In genomic region chr7:101232141-101232821, GRCh38 we compare ENCODE assay signal across 9 cellular contexts. TPM values are rescaled to one million over a fixed set of nuclear protein-coding genes. Genes with fewer than 3 reads are reported as not detected.
DNase-seq lines count a peak whose midpoint lies in the region; ATAC-seq lines count a peak whose summit lies in the region.
"Had no signal": no experiment of that assay in that cellular context is flagged by ENCODE, and none has a peak within 500 bp of the region (broad histone marks: within the 10 kb centered on the region; RNA-seq: fewer than 3 reads in every experiment).

No MANE protein-coding gene starts in this region.

- H3K9me3 ChIP-seq in endocrine pancreas (ENCODE audit: control insufficient read depth, low read length) (no peaks in the 10 kb centered on the region), mucosa of rectum (ENCODE audit: control insufficient read depth in 2 of 2, low read length in 2 of 2) (no peaks in the 10 kb centered on the region), SJCRH30 (replicated peaks) (no peaks in the 10 kb centered on the region)

- no peak for ATAC-seq in GM18498 (IDR thresholded peaks at IDR 0.05; ENCODE audit: unreplicated experiment)

- H3K4me1 ChIP-seq in endocrine pancreas (ENCODE audit: control insufficient read depth, insufficient read depth, low read length) (no peaks in the 10 kb centered on the region), mucosa of rectum (ENCODE audit: control insufficient read depth in 2 of 2, insufficient read depth in 2 of 2, low read length in 2 of 2) (peaks cover 24 to 34% of the 10 kb centered on the region in 2 donors), SJCRH30 (peaks cover 4% of the 10 kb centered on the region; the same call in 1 of the 2 replicates)

- peak overlapping the region; percentile 82 to 83 for H3K27ac ChIP-seq in mucosa of rectum (ENCODE audit: low read depth in 2 of 2, low read length in 2 of 2)
- no peak overlapping the region for H3K27ac ChIP-seq in SJCRH30

- H3K9ac ChIP-seq in endocrine pancreas (ENCODE audit: control insufficient read depth, insufficient read depth, low read length) (peak overlapping the region; percentile 48), mucosa of rectum (ENCODE audit: low read depth in 1 of 2, low read length in 2 of 2) (peak overlapping the region; percentile 54 to 67)

- no peaks in the 10 kb centered on the region for H3K27me3 ChIP-seq in endocrine pancreas (ENCODE audit: control insufficient read depth, insufficient read depth, low read length)
- no peaks in the 10 kb centered on the region for H3K27me3 ChIP-seq in mucosa of rectum (ENCODE audit: control insufficient read depth in 2 of 2, insufficient read depth in 2 of 2, low read length in 2 of 2)
- no peaks in the 10 kb centered on the region for H3K27me3 ChIP-seq in SJCRH30

- H3K36me3 ChIP-seq in endocrine pancreas (ENCODE audit: control insufficient read depth, insufficient read depth, low read length) (no peaks in the 10 kb centered on the region), mucosa of rectum (ENCODE audit: control insufficient read depth in 2 of 2, insufficient read depth in 2 of 2, low read length in 2 of 2) (peaks cover 0 to 9% of the 10 kb centered on the region in 2 donors), SJCRH30 (no peaks in the 10 kb centered on the region)

- H3K4me3 ChIP-seq in endocrine pancreas (ENCODE audit: control insufficient read depth, insufficient read depth, low read length) (no peak overlapping the region), mucosa of rectum (ENCODE audit: low read length in 2 of 2) (peak overlapping the region; percentile 54 to 62), SJCRH30 (no peak overlapping the region)

- DNase-seq in COR-L47 (lab: John Stamatoyannopoulos, UW) (peak; percentile 40), NCI-H2171 (lab: John Stamatoyannopoulos, UW) (peak; percentile 75), hepatic stellate cell (ENCODE audit: low spot score) (no peak), SJCRH30 (no peak), AG08395 (ENCODE audit: low spot score) (no peak)

RNA-seq across cellular contexts. Expression of gene CLDN15, which starts 5.3 kb away (rescaled TPM):
- total RNA-seq in SJCRH30 (2014; rRNA removed; shearing (Covaris generic)): 4.3 and 6.4 TPM in 2 replicates

RNA-seq across cellular contexts. Expression of gene FIS1, which starts 12.6 kb away (rescaled TPM):
- 64.1 and 91.2 TPM in 2 replicates for total RNA-seq in SJCRH30 (2014; rRNA removed; shearing (Covaris generic))

RNA-seq across cellular contexts. Expression of gene ZNHIT1, which starts 14.3 kb away (rescaled TPM):
- total RNA-seq in SJCRH30 (2014; rRNA removed; shearing (Covaris generic)): 67.0 and 77.8 TPM in 2 replicates

RNA-seq across cellular contexts. Expression of gene PLOD3, which starts 14.9 kb away (rescaled TPM):
- 53.0 and 59.7 TPM in 2 replicates for total RNA-seq in SJCRH30 (2014; rRNA removed; shearing (Covaris generic))

RNA-seq across cellular contexts. Expression of gene MOGAT3, which starts 31.4 kb away (rescaled TPM):
- total RNA-seq in SJCRH30 (2014; rRNA removed; shearing (Covaris generic)): not detected in 2 replicates
- total RNA-seq: NCI-H460 had no signal

Comparison
In these comparisons a context has a peak if more than half of its experiments do, and no peak if none do; other contexts are left out.
1. DNase-seq: peak in COR-L47 (single experiment) and NCI-H2171 (single experiment); none in hepatic stellate cell (single experiment), SJCRH30 (0 of 2) and AG08395 (single experiment).
2. H3K4me3 ChIP-seq: peak in mucosa of rectum (2 of 2); none in endocrine pancreas (single experiment) and SJCRH30 (single experiment).